Comparison of ENCODE assay signal across 8 cellular contexts in the genomic region with DNA sequence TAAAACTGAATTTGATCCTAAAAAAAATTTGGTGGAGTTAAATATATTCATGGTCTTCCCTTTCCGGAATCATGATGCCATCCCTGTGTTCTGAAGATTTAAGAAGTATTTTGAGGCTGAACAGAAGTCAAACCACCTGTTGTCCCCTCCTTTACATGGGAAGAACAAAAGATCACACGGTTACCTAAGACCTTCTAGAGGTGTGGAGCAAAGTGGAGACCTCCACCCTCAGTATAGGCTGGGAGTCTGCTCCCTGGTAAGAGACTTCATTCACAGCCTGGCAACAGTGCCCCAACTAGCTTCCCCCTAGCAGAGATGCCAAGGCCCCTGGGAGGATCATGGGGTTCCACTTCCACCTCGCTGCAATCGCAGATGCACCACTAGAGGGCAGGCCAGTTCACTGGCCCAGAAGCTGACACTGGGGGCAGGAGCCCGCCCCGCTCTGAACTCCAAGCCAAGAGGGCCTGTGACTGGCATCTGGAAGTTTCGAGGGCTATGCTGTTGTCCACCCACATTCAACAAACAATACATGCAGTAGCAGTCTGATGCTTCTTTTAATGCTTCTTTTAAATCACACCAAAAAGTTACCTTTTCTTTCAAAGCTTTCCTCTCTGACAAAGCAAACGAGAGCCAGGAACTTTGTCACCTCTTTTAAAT. TPM values are rescaled to one million over a fixed set of nuclear protein-coding genes. Genes with fewer than 3 reads are reported as not detected.
DNase-seq lines count a peak whose midpoint lies in the region; ATAC-seq lines count a peak whose summit lies in the region.

No MANE protein-coding gene starts in this region.

- peak; percentile 49 for ATAC-seq in GM18519 (IDR thresholded peaks at IDR 0.05; ENCODE audit: low FRiP score, unreplicated experiment)
- peak; percentile 73 for ATAC-seq in HG03039 (IDR thresholded peaks at IDR 0.05; ENCODE audit: unreplicated experiment)
- ATAC-seq in activated CD4-positive, CD25-positive, alpha-beta regulatory T cell treated with anti-CD3 and anti-CD28 coated beads, Interleukin-2, amount 50 U/mL, for 24 hours: peak; percentile 76 to 84
- ATAC-seq in left lobe of liver: peak; percentile 95

- DNase-seq in AG08395 (ENCODE audit: low spot score): peak; percentile 77
- peak; percentile 54 for DNase-seq in NCI-H2171 treated with DMSO at 0.1 percent for 48 hours (lab: John Stamatoyannopoulos, UW)
- DNase-seq in central memory CD4-positive, alpha-beta T cell: peak; percentile 62
- peak; percentile 73 for DNase-seq in left lobe of liver (ENCODE audit: low spot score)
- DNase-seq in stimulated activated CD4-positive, alpha-beta T cell treated with anti-CD3 and anti-CD28 coated beads, TNF-alpha, amount 100 ng/mL, for 1 hour (ENCODE audit: low read depth in 3 of 3, low spot score in 1 of 3): peak; percentile 40 to 65 (median 47)

RNA-seq across cellular contexts. Expression of a gene that starts 19.5 kb away (rescaled TPM):
- total RNA-seq in left lobe of liver: 16.0 TPM

RNA-seq across cellular contexts. Expression of a gene that starts 40.1 kb away (rescaled TPM):
- 7.9 TPM for total RNA-seq in left lobe of liver

RNA-seq across cellular contexts. Expression of a gene that starts 56.9 kb away (rescaled TPM):
- total RNA-seq in left lobe of liver: 0.58 TPM

Comparison
In these comparisons a context has a peak if more than half of its experiments do, and no peak if none do; other contexts are left out.
1. Peak in every context shown above with its lines: DNase-seq and ATAC-seq.